Comparison of ENCODE assay signal across 9 cellular contexts in the genomic region with DNA sequence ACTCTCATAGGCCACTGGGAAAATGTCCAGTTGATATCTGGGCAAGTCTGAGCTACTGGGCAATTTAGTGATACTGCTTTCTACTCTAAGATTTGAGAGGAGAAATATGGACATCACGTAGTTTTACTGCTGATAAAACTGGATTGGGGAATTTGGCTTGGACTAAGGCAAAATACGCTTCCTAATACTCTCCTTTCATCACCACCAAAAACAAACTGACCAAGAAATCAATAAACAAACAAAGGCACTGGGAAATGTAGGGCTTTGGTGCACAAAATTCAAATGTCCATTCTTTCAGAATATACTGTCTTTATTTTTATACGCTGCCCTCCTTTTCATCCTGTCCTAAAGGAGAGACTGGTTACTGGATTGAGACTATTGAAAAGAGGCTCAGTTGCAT.
"Had no signal": no experiment of that assay in that cellular context is flagged by ENCODE, and none has a peak within 500 bp of the region (broad histone marks: within the 10 kb centered on the region; RNA-seq: fewer than 3 reads in every experiment).

No MANE protein-coding gene starts in this region.

- H3K9ac ChIP-seq: GM23248 had no signal

- H2AFZ ChIP-seq: GM23248 had no signal

- ATAC-seq: HCT116, K562 had no signal

- DNase-seq: GM23248, GOT3, H7, HFFc6, IMR-90 had no signal

- H3K4me1 ChIP-seq: HAP-1 had no signal

- H3K36me3 ChIP-seq: HAP-1 had no signal

- H3K4me3 ChIP-seq: GM23248, HAP-1, K562 had no signal

- FAIRE-seq: K562 had no signal

- H3K9me3 ChIP-seq: HAP-1 had no signal

- H3K27ac ChIP-seq: GM23248, HL-60 had no signal
